Comparison of ENCODE assay signal across 9 cellular contexts in the genomic region with DNA sequence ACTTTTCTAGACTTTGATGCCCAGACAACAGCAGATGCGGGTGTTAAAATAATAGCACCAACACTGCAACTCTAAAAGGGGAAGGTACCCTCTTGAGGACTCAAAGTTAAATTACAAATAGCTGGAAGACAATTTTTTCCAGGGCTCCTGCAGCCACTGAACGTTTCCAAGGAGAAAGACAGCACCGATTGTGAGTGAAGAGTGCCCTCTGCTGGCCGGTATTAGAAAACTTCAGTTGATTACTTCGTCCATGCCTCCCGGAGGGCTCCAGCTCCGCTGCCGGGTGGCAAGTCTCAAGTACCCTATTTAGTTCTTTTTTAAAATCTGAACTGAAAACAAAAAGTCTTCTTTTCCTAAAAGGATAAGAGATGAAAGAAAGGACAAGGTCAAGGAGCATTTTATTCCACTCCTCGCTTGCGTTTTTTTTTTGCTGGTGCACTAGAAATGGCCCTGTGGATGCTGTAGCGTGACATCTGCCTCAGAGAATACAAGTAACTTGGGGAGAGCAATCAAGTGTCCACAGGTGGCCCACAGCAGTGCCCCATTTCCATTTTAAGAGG.
DNase-seq lines count a peak whose midpoint lies in the region; ATAC-seq and TF ChIP-seq lines count a peak whose summit lies in the region.
"Had no signal": no experiment of that assay in that cellular context is flagged by ENCODE, and none has a peak within 500 bp of the region (broad histone marks: within the 10 kb centered on the region; RNA-seq: fewer than 3 reads in every experiment).

No MANE protein-coding gene starts in this region.

- H3K9me3 ChIP-seq in OCI-LY7 (ENCODE audit: low read length) = no peaks in the 10 kb centered on the region
- H3K9me3 ChIP-seq in esophagus muscularis mucosa = no peaks in the 10 kb centered on the region
- no peaks in the 10 kb centered on the region for H3K9me3 ChIP-seq in naive thymus-derived CD4-positive, alpha-beta T cell (ENCODE audit: control insufficient read depth in 2 of 3, low read length in 3 of 3)

- H3K9me2 ChIP-seq in OCI-LY7 (ENCODE audit: insufficient read depth, low read length) = no peaks in the 10 kb centered on the region

- no peak for TF ChIP-seq POLR2A in esophagus muscularis mucosa (IDR thresholded peaks at IDR 0.05; ENCODE audit: low read depth)

- BruUV-seq in OCI-LY7 (replicated peaks; lab: Mats Ljungman, UMichigan) = no TSS peak

- H3K27me3 Mint-ChIP-seq in naive thymus-derived CD4-positive, alpha-beta T cell = peaks cover 0 to 26% (median 5%) of the 10 kb centered on the region in 5 donors
- H3K27me3 Mint-ChIP-seq in stimulated activated naive B cell treated with anti-CD40 and anti-IgM and Interleukin-4, amounts not matched to agents 10 μg/mL and 1 μg/mL and 100 μg/mL, for 72 hours = peaks cover 16 to 22% of the 10 kb centered on the region in 2 donors

- no peaks in the 10 kb centered on the region for H4K20me1 ChIP-seq in OCI-LY7 (ENCODE audit: insufficient read depth, low read length)

- in situ Hi-C loops in Caki2 (cut with HindIII; ENCODE audit: low pct_unique_long_range_greater_than_20kb, low sequenced_read_pairs) = loop anchor here (25.0 kb wide), 1 partner anchor 98 kb away; no protein-coding TSS in a partner anchor

- no peaks in the 10 kb centered on the region for H3K27me3 ChIP-seq in esophagus muscularis mucosa
- H3K27me3 ChIP-seq in naive thymus-derived CD4-positive, alpha-beta T cell (ENCODE audit: control insufficient read depth in 2 of 2, insufficient read depth in 2 of 2, low read length in 2 of 2) = no peaks in the 10 kb centered on the region

- no peak overlapping the region; the same call in 1 of the 2 replicates for H2AFZ ChIP-seq in OCI-LY7 (ENCODE audit: low read length)

- peak overlapping the region in 3 of 9 donors; percentile 28 to 81 (median 62) for H3K27ac Mint-ChIP-seq in naive thymus-derived CD4-positive, alpha-beta T cell
- H3K27ac Mint-ChIP-seq in stimulated activated naive B cell treated with anti-CD40 and anti-IgM and Interleukin-4, amounts not matched to agents 10 μg/mL and 1 μg/mL and 100 μg/mL, for 72 hours = no peak overlapping the region

- H3K79me2 ChIP-seq in OCI-LY7 (ENCODE audit: insufficient read depth, low read depth, low read length) = no peaks in the 10 kb centered on the region

- CTCF ChIA-PET in OCI-LY7 (lab: Charles Lee; ENCODE audit: unreplicated experiment) = interaction anchor here (0.6 to 1.8 kb wide), 3 partner anchors 63 to 191 kb away, joined by 3 to 6 read pairs (median 4); no protein-coding TSS in a partner anchor
- CTCF ChIA-PET in naive thymus-derived CD4-positive, alpha-beta T cell (lab: Charles Lee) = interaction anchor here (0.6 to 5.6 kb wide), 32 partner anchors 9 to 441 kb away, joined by 3 to 155 read pairs (median 4); a partner anchor contains a TSS

- no peak overlapping the region for H3K4me2 ChIP-seq in OCI-LY7 (ENCODE audit: low read length)

- peak; percentile 99 for TF ChIP-seq CTCF in OCI-LY7 (conservative IDR thresholded peaks at IDR 0.05; ENCODE audit: low read length)
- peak; percentile 72 to 88 (median 79) for TF ChIP-seq CTCF in esophagus muscularis mucosa (IDR thresholded peaks at IDR 0.05)

- peak overlapping the region in 5 of 10 donors; percentile 29 to 46 (median 42) for H3K4me3 Mint-ChIP-seq in naive thymus-derived CD4-positive, alpha-beta T cell
- no peak overlapping the region for H3K4me3 Mint-ChIP-seq in stimulated activated naive B cell treated with anti-CD40 and anti-IgM and Interleukin-4, amounts not matched to agents 10 μg/mL and 1 μg/mL and 100 μg/mL, for 72 hours
- H3K4me3 Mint-ChIP-seq: T-helper 1 cell treated with Interleukin-12 subunit alpha and Interleukin-12 subunit beta and Interleukin-4 antibody, amounts not matched to agents 30 μg/mL and 1 μg/mL, for 36 hours had no signal

- H3K36me3 ChIP-seq in OCI-LY7 (ENCODE audit: insufficient read depth, low read length) (no peaks in the 10 kb centered on the region), esophagus muscularis mucosa (no peaks in the 10 kb centered on the region)
- no peaks in the 10 kb centered on the region for H3K36me3 ChIP-seq in naive thymus-derived CD4-positive, alpha-beta T cell (ENCODE audit: control insufficient read depth in 2 of 3, insufficient read depth in 3 of 3, low read length in 3 of 3)

- H3K4me3 ChIP-seq in OCI-LY7 (ENCODE audit: low read depth, low read length, poor library complexity, severe bottlenecking) (no peak overlapping the region), esophagus muscularis mucosa (peak overlapping the region in 3 of 4 donors; percentile 8 to 15 (median 9))
- H3K4me3 ChIP-seq in naive thymus-derived CD4-positive, alpha-beta T cell (ENCODE audit: low read length) = no peak overlapping the region

- ATAC-seq in naive thymus-derived CD4-positive, alpha-beta T cell = peak; percentile 85
- ATAC-seq in stimulated activated naive B cell treated with anti-CD40 and anti-IgM and Interleukin-4, amounts not matched to agents 10 μg/mL and 1 μg/mL and 100 μg/mL, for 72 hours (replicated peaks) = peak; percentile 66 to 71
- ATAC-seq in HG03457 (IDR thresholded peaks at IDR 0.05; ENCODE audit: unreplicated experiment) = no peak

- TF ChIP-seq EP300 in esophagus muscularis mucosa (IDR thresholded peaks at IDR 0.05) = no peak

- H3K27ac ChIP-seq in OCI-LY7 (ENCODE audit: low read depth, low read length, poor library complexity, severe bottlenecking) (no peak overlapping the region), esophagus muscularis mucosa (replicated peaks in 1 of 4) (peak overlapping the region; percentile 28 to 71 (median 41))
- H3K27ac ChIP-seq in naive thymus-derived CD4-positive, alpha-beta T cell (ENCODE audit: low read depth, low read length) = no peak overlapping the region

- no peaks in the 10 kb centered on the region for H3K36me3 Mint-ChIP-seq in naive thymus-derived CD4-positive, alpha-beta T cell
- no peaks in the 10 kb centered on the region for H3K36me3 Mint-ChIP-seq in stimulated activated naive B cell treated with anti-CD40 and anti-IgM and Interleukin-4, amounts not matched to agents 10 μg/mL and 1 μg/mL and 100 μg/mL, for 72 hours

- POLR2A ChIA-PET in OCI-LY7 (lab: Charles Lee) = interaction anchor here (0.5 to 2.9 kb wide), 7 partner anchors 9 to 292 kb away, joined by 3 to 11 read pairs (median 4); no protein-coding TSS in a partner anchor
- POLR2A ChIA-PET in naive thymus-derived CD4-positive, alpha-beta T cell (lab: Charles Lee) = interaction anchor here (0.7 to 5.3 kb wide), 8 partner anchors 63 to 295 kb away, joined by 3 to 43 read pairs (median 6); a partner anchor contains a TSS

- DNase-seq in Caki2 (ENCODE audit: low read depth) (peak; percentile 47), HuH-7.5 (ENCODE audit: low spot score) (peak; percentile 12), OCI-LY7 (ENCODE audit: low spot score) (peak; percentile 78), activated T-cell treated with anti-CD3 and anti-CD28 coated beads for 24 hours (ENCODE audit: low read depth) (peak; percentile 67), esophagus muscularis mucosa (ENCODE audit: extremely low spot score) (no peak)
- DNase-seq in naive thymus-derived CD4-positive, alpha-beta T cell = peak; percentile 45 to 76 (median 63)
- peak; percentile 28 for DNase-seq in stimulated activated naive B cell treated with anti-CD40 and anti-IgM and Interleukin-4, amounts not matched to agents 10 μg/mL and 1 μg/mL and 100 μg/mL, for 72 hours

- no peaks in the 10 kb centered on the region for H3K9me3 Mint-ChIP-seq in naive thymus-derived CD4-positive, alpha-beta T cell
- H3K9me3 Mint-ChIP-seq in stimulated activated naive B cell treated with anti-CD40 and anti-IgM and Interleukin-4, amounts not matched to agents 10 μg/mL and 1 μg/mL and 100 μg/mL, for 72 hours = no peaks in the 10 kb centered on the region
- H3K9me3 Mint-ChIP-seq: T-helper 1 cell treated with Interleukin-12 subunit alpha and Interleukin-12 subunit beta and Interleukin-4 antibody, amounts not matched to agents 30 μg/mL and 1 μg/mL, for 36 hours had no signal

- H3K4me1 ChIP-seq in OCI-LY7 (ENCODE audit: insufficient read depth, low read length, poor library complexity, severe bottlenecking) (peaks cover 40% of the 10 kb centered on the region), esophagus muscularis mucosa (peaks cover 15 to 42% (median 30%) of the 10 kb centered on the region in 4 donors)
- peaks cover 3 to 9% of the 10 kb centered on the region in 2 donors for H3K4me1 ChIP-seq in naive thymus-derived CD4-positive, alpha-beta T cell (ENCODE audit: control insufficient read depth in 2 of 2, insufficient read depth in 2 of 2, low read length in 2 of 2)

- 10% methylated on average over 11 of the region's 11 CpGs for WGBS in esophagus muscularis mucosa

- H3K4me1 Mint-ChIP-seq in naive thymus-derived CD4-positive, alpha-beta T cell = peaks cover 5 to 34% (median 18%) of the 10 kb centered on the region in 7 donors
- H3K4me1 Mint-ChIP-seq in stimulated activated naive B cell treated with anti-CD40 and anti-IgM and Interleukin-4, amounts not matched to agents 10 μg/mL and 1 μg/mL and 100 μg/mL, for 72 hours = peaks cover 4 to 11% of the 10 kb centered on the region in 2 donors

- intact Hi-C loops in OCI-LY7 (cut with micrococcal nuclease; ENCODE audit: unreplicated experiment) = loop anchor here (1.0 to 2.0 kb wide), 4 partner anchors 72 to 287 kb away; no protein-coding TSS in a partner anchor
- intact Hi-C loops in esophagus muscularis mucosa (cut with DNase I) = loop anchor here (2.0 kb wide), 2 partner anchors 190 to 286 kb away; no protein-coding TSS in a partner anchor
- intact Hi-C loops in naive thymus-derived CD4-positive, alpha-beta T cell (cut with micrococcal nuclease) = loop anchor here (1.0 to 10.0 kb wide), 8 partner anchors 72 to 644 kb away; a partner anchor contains a TSS

Comparison
In these comparisons a context has a peak if more than half of its experiments do, and no peak if none do; other contexts are left out.
1. H3K27ac ChIP-seq: peak in esophagus muscularis mucosa (4 of 4); none in OCI-LY7 (single experiment) and naive thymus-derived CD4-positive, alpha-beta T cell (single experiment).
2. H3K4me3 ChIP-seq: peak in esophagus muscularis mucosa (3 of 4); none in OCI-LY7 (single experiment) and naive thymus-derived CD4-positive, alpha-beta T cell (single experiment).